ENCODE assay signal across 23 cellular contexts in genomic region chr3:76501315-76501714, GRCh38.
"Had no signal": no experiment of that assay in that cellular context is flagged by ENCODE, and none has a peak within 500 bp of the region (broad histone marks: within the 10 kb centered on the region; RNA-seq: fewer than 3 reads in every experiment).

No MANE protein-coding gene starts in this region.

- H3K27me3 Mint-ChIP-seq: activated CD4-positive, alpha-beta memory T cell treated with anti-CD3 and anti-CD28 coated beads for 36 hours; activated CD4-positive, alpha-beta T cell treated with anti-CD3 and anti-CD28 coated beads for 36 hours; activated CD4-positive, alpha-beta T cell treated with anti-CD3 and anti-CD28 coated beads, Interleukin-2, amount 10 ng/mL, durations not matched to agents 24 days and 14 days; activated CD8-positive, alpha-beta memory T cell treated with anti-CD3 and anti-CD28 coated beads, Interleukin-2, amount 10 ng/mL, durations not matched to agents 7 days and 5 days; activated naive CD4-positive, alpha-beta T cell treated with anti-CD3 and anti-CD28 coated beads, Interleukin-2, amount 50 U/mL, for 24 hours; activated naive CD8-positive, alpha-beta T cell treated with anti-CD3 and anti-CD28 coated beads for 36 hours had no signal

- H3K27ac Mint-ChIP-seq: activated CD4-positive, alpha-beta memory T cell treated with anti-CD3 and anti-CD28 coated beads for 36 hours; activated CD4-positive, alpha-beta T cell treated with anti-CD3 and anti-CD28 coated beads for 36 hours; activated CD4-positive, alpha-beta T cell treated with anti-CD3 and anti-CD28 coated beads, Interleukin-2, amount 10 ng/mL, durations not matched to agents 24 days and 14 days; activated CD8-positive, alpha-beta memory T cell treated with anti-CD3 and anti-CD28 coated beads, Interleukin-2, amount 10 ng/mL, durations not matched to agents 7 days and 5 days; activated CD8-positive, alpha-beta T cell treated with anti-CD3 and anti-CD28 coated beads, Interleukin-2, amount 10 ng/mL, durations not matched to agents 7 days and 5 days; activated naive CD4-positive, alpha-beta T cell treated with anti-CD3 and anti-CD28 coated beads for 36 hours; activated naive CD4-positive, alpha-beta T cell treated with anti-CD3 and anti-CD28 coated beads, Interleukin-2, amount 50 U/mL, for 24 hours; activated naive CD8-positive, alpha-beta T cell treated with anti-CD3 and anti-CD28 coated beads for 36 hours; activated T-helper 1 cell treated with anti-CD3 and anti-CD28 coated beads, Interleukin-12 subunit alpha, Interleukin-12 subunit beta, Interleukin-2, Interleukin-4 antibody, amounts not matched to agents 30 ng/mL and 10 ng/mL and 1 ng/mL, durations not matched to agents 14 hours and 24 hours and 36 hours; activated T-helper 2 cell treated with anti-CD3 and anti-CD28 coated beads, Interferon-gamma antibody, Interleukin-2, Interleukin-4, amounts not matched to agents 10 μg/mL and 5 μg/mL and 100 μg/mL, durations not matched to agents 14 hours and 24 hours and 36 hours had no signal

- H3K4me3 Mint-ChIP-seq: activated CD4-positive, alpha-beta memory T cell treated with anti-CD3 and anti-CD28 coated beads for 36 hours; activated CD4-positive, alpha-beta T cell treated with anti-CD3 and anti-CD28 coated beads for 36 hours; activated CD4-positive, alpha-beta T cell treated with anti-CD3 and anti-CD28 coated beads, Interleukin-2, amount 10 ng/mL, durations not matched to agents 24 days and 14 days; activated CD8-positive, alpha-beta memory T cell treated with anti-CD3 and anti-CD28 coated beads, Interleukin-2, amount 10 ng/mL, durations not matched to agents 7 days and 5 days; activated CD8-positive, alpha-beta T cell treated with anti-CD3 and anti-CD28 coated beads, Interleukin-2, amount 10 ng/mL, durations not matched to agents 7 days and 5 days; activated naive CD4-positive, alpha-beta T cell treated with anti-CD3 and anti-CD28 coated beads for 36 hours; activated naive CD4-positive, alpha-beta T cell treated with anti-CD3 and anti-CD28 coated beads, Interleukin-2, amount 50 U/mL, for 24 hours; activated naive CD8-positive, alpha-beta T cell treated with anti-CD3 and anti-CD28 coated beads for 36 hours; activated T-helper 1 cell treated with anti-CD3 and anti-CD28 coated beads, Interleukin-12 subunit alpha, Interleukin-12 subunit beta, Interleukin-2, Interleukin-4 antibody, amounts not matched to agents 30 ng/mL and 10 ng/mL and 1 ng/mL, durations not matched to agents 14 hours and 24 hours and 36 hours had no signal

- ATAC-seq: activated CD4-positive, alpha-beta T cell treated with anti-CD3 and anti-CD28 coated beads for 36 hours; activated CD8-positive, alpha-beta memory T cell treated with anti-CD3 and anti-CD28 coated beads, Interleukin-2, amount 10 ng/mL, durations not matched to agents 7 days and 5 days; activated CD8-positive, alpha-beta T cell treated with anti-CD3 and anti-CD28 coated beads, Interleukin-2, amount 10 ng/mL, durations not matched to agents 7 days and 5 days; gastroesophageal sphincter had no signal

- DNase-seq: activated CD4-positive, alpha-beta memory T cell treated with anti-CD3 and anti-CD28 coated beads for 36 hours; activated CD4-positive, alpha-beta T cell treated with anti-CD3 and anti-CD28 coated beads for 36 hours; activated CD4-positive, alpha-beta T cell treated with anti-CD3 and anti-CD28 coated beads, Interleukin-2, amount 10 ng/mL, durations not matched to agents 24 days and 14 days; activated CD4-positive, CD25-positive, alpha-beta regulatory T cell; activated CD4-positive, CD25-positive, alpha-beta regulatory T cell treated with anti-CD3 and anti-CD28 coated beads, Interleukin-2, amount 50 U/mL, for 72 hours; activated CD8-positive, alpha-beta memory T cell treated with anti-CD3 and anti-CD28 coated beads, Interleukin-2, amount 10 ng/mL, durations not matched to agents 7 days and 5 days; activated CD8-positive, alpha-beta memory T cell treated with anti-CD3 and anti-CD28 coated beads, Interleukin-2, amount 50 U/mL, for 4 hours; activated CD8-positive, alpha-beta T cell treated with anti-CD3 and anti-CD28 coated beads, Interleukin-2, amount 10 ng/mL, durations not matched to agents 7 days and 5 days; activated effector memory CD4-positive, alpha-beta T cell treated with anti-CD3 and anti-CD28 coated beads, Interleukin-2, amount 50 U/mL, for 16 hours; activated naive CD4-positive, alpha-beta T cell treated with anti-CD3 and anti-CD28 coated beads for 36 hours; activated naive CD8-positive, alpha-beta T cell treated with anti-CD3 and anti-CD28 coated beads for 36 hours; activated T-cell treated with anti-CD3 and anti-CD28 coated beads, Interleukin-2, amount 50 U/mL, for 1 hour; activated T-cell treated with anti-CD3 and anti-CD28 coated beads, Interleukin-2, amount 50 U/mL, for 48 hours; colonic mucosa; effector CD8-positive, alpha-beta T cell; esophagus squamous epithelium; foreskin melanocyte; head of caudate nucleus; T-helper 2 cell had no signal

- H3K36me3 Mint-ChIP-seq: activated CD4-positive, alpha-beta memory T cell treated with anti-CD3 and anti-CD28 coated beads for 36 hours; activated CD8-positive, alpha-beta memory T cell treated with anti-CD3 and anti-CD28 coated beads, Interleukin-2, amount 10 ng/mL, durations not matched to agents 7 days and 5 days; activated naive CD4-positive, alpha-beta T cell treated with anti-CD3 and anti-CD28 coated beads, Interleukin-2, amount 50 U/mL, for 24 hours; activated naive CD8-positive, alpha-beta T cell treated with anti-CD3 and anti-CD28 coated beads for 36 hours had no signal

- H3K4me1 Mint-ChIP-seq: activated CD4-positive, alpha-beta T cell treated with anti-CD3 and anti-CD28 coated beads for 36 hours; activated CD4-positive, alpha-beta T cell treated with anti-CD3 and anti-CD28 coated beads, Interleukin-2, amount 10 ng/mL, durations not matched to agents 24 days and 14 days; activated CD8-positive, alpha-beta memory T cell treated with anti-CD3 and anti-CD28 coated beads, Interleukin-2, amount 10 ng/mL, durations not matched to agents 7 days and 5 days; activated naive CD4-positive, alpha-beta T cell treated with anti-CD3 and anti-CD28 coated beads, Interleukin-2, amount 50 U/mL, for 24 hours; activated naive CD8-positive, alpha-beta T cell treated with anti-CD3 and anti-CD28 coated beads for 36 hours had no signal
